ENCODE assay signal across 12 cellular contexts in genomic region chr6:11918021-11918738, GRCh38.
A peak's percentile ranks its signal among the peaks of the same experiment; 100 is the strongest.
DNase-seq lines count a peak whose midpoint lies in the region; ATAC-seq and TF ChIP-seq lines count a peak whose summit lies in the region.
"Had no signal": no experiment of that assay in that cellular context is flagged by ENCODE, and none has a peak within 500 bp of the region (broad histone marks: within the 10 kb centered on the region; RNA-seq: fewer than 3 reads in every experiment).

No MANE protein-coding gene starts in this region.

- H3K4me1 Mint-ChIP-seq in chondrocyte (ENCODE audit: low read depth): peaks cover 49% of the 10 kb centered on the region

- no peak overlapping the region for H3K27ac ChIP-seq in ovary
- H3K27ac ChIP-seq: uterus had no signal

- ATAC-seq in mucosa of descending colon: peak; percentile 85
- no peak for ATAC-seq in HG03571 (IDR thresholded peaks at IDR 0.05; ENCODE audit: unreplicated experiment)
- no peak for ATAC-seq in HG02938 (IDR thresholded peaks at IDR 0.05; ENCODE audit: unreplicated experiment)

- H3K36me3 Mint-ChIP-seq in chondrocyte (ENCODE audit: low read depth): no peaks in the 10 kb centered on the region
- H3K36me3 Mint-ChIP-seq: activated naive CD8-positive, alpha-beta T cell had no signal

- 70 to 77% (median 74%) methylated on average over 8 of the region's 8 CpGs for WGBS in ovary, 3 donors

- H3K4me3 Mint-ChIP-seq in chondrocyte (ENCODE audit: unreplicated experiment): no peak overlapping the region
- H3K4me3 Mint-ChIP-seq: activated naive CD8-positive, alpha-beta T cell had no signal

- no peak overlapping the region for H3K4me3 ChIP-seq in mucosa of descending colon
- H3K4me3 ChIP-seq in ovary: no peak overlapping the region
- H3K4me3 ChIP-seq: uterus had no signal

- H3K27ac Mint-ChIP-seq in chondrocyte (ENCODE audit: unreplicated experiment): peak overlapping the region; percentile 81
- H3K27ac Mint-ChIP-seq: activated naive CD8-positive, alpha-beta T cell had no signal

- TF ChIP-seq CTCF in chondrocyte (IDR thresholded peaks at IDR 0.05): no peak
- TF ChIP-seq CTCF in mucosa of descending colon (IDR thresholded peaks at IDR 0.05): no peak
- no peak for TF ChIP-seq CTCF in ovary (IDR thresholded peaks at IDR 0.05)

- TF ChIP-seq EP300 in ovary (IDR thresholded peaks at IDR 0.05): no peak

- TF ChIP-seq POLR2A in ovary (IDR thresholded peaks at IDR 0.05): no peak

- H3K9me3 ChIP-seq in mucosa of descending colon: no peaks in the 10 kb centered on the region
- no peaks in the 10 kb centered on the region for H3K9me3 ChIP-seq in ovary
- H3K9me3 ChIP-seq: uterus had no signal

- intact Hi-C loops in mucosa of descending colon (cut with DNase I, micrococcal nuclease) (no loop called here), ovary (cut with DNase I) (no loop called here)

- H3K36me3 ChIP-seq in mucosa of descending colon (ENCODE audit: low read depth) (no peaks in the 10 kb centered on the region), ovary (no peaks in the 10 kb centered on the region)
- H3K36me3 ChIP-seq: uterus had no signal

- H3K4me1 ChIP-seq in mucosa of descending colon (ENCODE audit: low read depth) (peaks cover 12% of the 10 kb centered on the region), ovary (ENCODE audit: insufficient read depth) (peaks cover 2% of the 10 kb centered on the region)
- H3K4me1 ChIP-seq: uterus had no signal

- H3K9me3 Mint-ChIP-seq in chondrocyte (ENCODE audit: low read depth): no peaks in the 10 kb centered on the region

- DNase-seq in AG08396 (ENCODE audit: low spot score) (peak; percentile 73), HT-29 (ENCODE audit: low spot score) (peak; percentile 45), chondrocyte (ENCODE audit: low spot score) (no peak), mucosa of descending colon (peak in 2 of 3 donors; percentile 57 to 75), NCI-H146 (lab: John Stamatoyannopoulos, UW) (no peak), ovary (no peak)
- DNase-seq: DMS79 treated with DMSO at 0.1 percent for 48 hours; stimulated activated CD4-positive, alpha-beta T cell treated with anti-CD3 and anti-CD28 coated beads, Interleukin-15, amount 100 ng/mL, for 24 hours; uterus had no signal

- H3K27me3 Mint-ChIP-seq in chondrocyte (ENCODE audit: low read depth): no peaks in the 10 kb centered on the region
- H3K27me3 Mint-ChIP-seq: activated naive CD8-positive, alpha-beta T cell had no signal

- H3K27me3 ChIP-seq in ovary: no peaks in the 10 kb centered on the region
- H3K27me3 ChIP-seq: uterus had no signal

Comparison
In these comparisons a context has a peak if more than half of its experiments do, and no peak if none do; other contexts are left out.
1. DNase-seq: peak in AG08396 (single experiment), HT-29 (single experiment) and mucosa of descending colon (2 of 3); none in chondrocyte (single experiment), NCI-H146 (single experiment) and ovary (0 of 5).